8 cellular contexts compared by ENCODE assay signal in the genomic region with DNA sequence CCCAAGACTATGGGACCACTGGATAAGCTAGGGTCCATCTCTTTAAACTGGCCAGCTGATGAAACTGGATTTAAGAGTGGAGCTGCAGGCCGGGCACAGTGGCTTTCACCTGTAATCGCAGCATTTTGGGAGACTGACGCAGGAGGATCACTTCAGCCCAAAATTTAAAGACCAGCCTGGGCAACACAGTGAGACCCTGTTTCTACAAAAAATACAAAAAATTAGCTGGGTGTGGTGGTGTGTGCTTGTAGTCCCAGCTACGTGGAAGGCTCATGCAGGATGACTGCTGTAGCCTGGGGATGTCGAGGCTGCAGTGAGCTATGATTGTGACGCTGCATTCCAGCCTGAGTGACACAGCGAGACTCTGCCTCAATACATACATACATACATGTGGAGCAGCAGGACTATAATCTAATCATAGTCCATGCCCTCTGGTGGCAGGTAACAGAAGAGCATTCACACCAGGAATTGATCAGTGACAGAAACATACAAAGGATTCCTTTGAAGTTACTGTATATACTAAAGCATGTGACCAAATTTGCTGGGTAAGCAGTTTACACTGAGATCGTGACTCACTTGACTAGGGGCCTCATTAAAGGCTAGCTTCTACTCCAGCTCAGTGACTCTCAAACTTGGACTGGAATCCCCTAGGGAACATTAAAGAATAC.
DNase-seq lines count a peak whose midpoint lies in the region; ATAC-seq and TF ChIP-seq lines count a peak whose summit lies in the region.

No MANE protein-coding gene starts in this region.

- WGBS in esophagus squamous epithelium, 2 donors: 37 to 61% methylated on average over 5 to 8 of the region's 8 CpGs
- WGBS in psoas muscle, 3 donors: 83 to 88% (median 87%) methylated on average over 8 of the region's 8 CpGs

- H3K27ac ChIP-seq in esophagus squamous epithelium (no peak overlapping the region), psoas muscle (no peak overlapping the region)

- ATAC-seq in psoas muscle: peak; percentile 28 to 73 (median 70)
- ATAC-seq in GM18498 (IDR thresholded peaks at IDR 0.05; ENCODE audit: unreplicated experiment): no peak
- ATAC-seq in HG03095 (IDR thresholded peaks at IDR 0.05; ENCODE audit: unreplicated experiment): no peak
- ATAC-seq in GM21423 (IDR thresholded peaks at IDR 0.05; ENCODE audit: unreplicated experiment): no peak

- H3K4me3 ChIP-seq in esophagus squamous epithelium (no peak overlapping the region), psoas muscle (no peak overlapping the region)

- no peaks in the 10 kb centered on the region for H3K9me3 ChIP-seq in esophagus squamous epithelium
- H3K9me3 ChIP-seq in psoas muscle: no peaks in the 10 kb centered on the region

- no peak for TF ChIP-seq POLR2A in esophagus squamous epithelium (IDR thresholded peaks at IDR 0.05)

- in situ Hi-C loops in SK-MEL-5 (cut with HindIII; ENCODE audit: low pct_unique_long_range_greater_than_20kb, low sequenced_read_pairs): no loop called here

- H3K27me3 ChIP-seq in esophagus squamous epithelium: no peaks in the 10 kb centered on the region
- H3K27me3 ChIP-seq in psoas muscle (ENCODE audit: insufficient read depth in 3 of 3, low read length in 2 of 3): no peaks in the 10 kb centered on the region

- TF ChIP-seq CTCF in esophagus squamous epithelium (IDR thresholded peaks at IDR 0.05): peak in 5 of 6 experiments; percentile 43 to 82 (median 66)
- peak; percentile 46 for TF ChIP-seq CTCF in psoas muscle (IDR thresholded peaks at IDR 0.05)

- intact Hi-C loops in esophagus squamous epithelium (cut with DNase I) (no loop called here), psoas muscle (cut with DNase I) (no loop called here)

- peaks cover 0 to 12% (median 3%) of the 10 kb centered on the region in 3 donors for H3K4me1 ChIP-seq in esophagus squamous epithelium
- no peaks in the 10 kb centered on the region for H3K4me1 ChIP-seq in psoas muscle

- H3K36me3 ChIP-seq in esophagus squamous epithelium: no peaks in the 10 kb centered on the region
- H3K36me3 ChIP-seq in psoas muscle (ENCODE audit: insufficient read depth in 1 of 2, low read depth in 1 of 2): no peaks in the 10 kb centered on the region

- peak; percentile 39 for DNase-seq in DMS153 treated with DMSO at 0.1 percent for 48 hours (lab: John Stamatoyannopoulos, UW; ENCODE audit: unreplicated experiment)
- peak; percentile 82 for DNase-seq in HS-27A (ENCODE audit: low read depth)
- peak; percentile 92 for DNase-seq in SK-MEL-5 (ENCODE audit: low read depth, low spot score)
- DNase-seq in esophagus squamous epithelium (lab: John Stamatoyannopoulos, UW): no peak
- DNase-seq in psoas muscle: no peak

Comparison
In these comparisons a context has a peak if more than half of its experiments do, and no peak if none do; other contexts are left out.
1. DNase-seq: peak in DMS153 treated with DMSO at 0.1 percent for 48 hours (single experiment), HS-27A (single experiment) and SK-MEL-5 (single experiment); none in esophagus squamous epithelium (single experiment) and psoas muscle (0 of 2).
2. ATAC-seq: peak in psoas muscle (4 of 4); none in GM18498 (single experiment), HG03095 (single experiment) and GM21423 (single experiment).